13 cellular contexts compared by ENCODE assay signal in the genomic region with DNA sequence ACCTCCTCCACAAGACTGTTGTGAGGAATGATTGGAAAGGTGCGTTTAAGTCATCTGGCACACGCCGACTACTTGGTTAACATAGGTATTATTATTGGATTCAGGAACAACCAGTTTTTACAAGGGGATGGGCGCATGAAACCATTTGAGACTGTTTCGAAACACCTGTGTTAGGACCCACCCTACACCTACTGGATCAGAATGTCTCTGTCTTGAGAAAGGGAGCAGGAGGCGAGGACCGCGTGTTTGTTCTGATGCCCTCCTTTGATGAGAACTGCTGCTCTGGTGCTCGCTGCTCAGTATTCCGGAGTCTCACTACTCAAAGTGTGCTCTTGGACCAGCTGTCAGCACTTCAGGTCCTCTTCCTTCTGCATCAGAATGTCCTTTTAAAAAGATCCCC. TPM values are rescaled to one million over a fixed set of nuclear protein-coding genes. Genes with fewer than 3 reads are reported as not detected.
A peak's percentile ranks its signal among the peaks of the same experiment; 100 is the strongest.
DNase-seq lines count a peak whose midpoint lies in the region; ATAC-seq and TF ChIP-seq lines count a peak whose summit lies in the region.
"Had no signal": no experiment of that assay in that cellular context is flagged by ENCODE, and none has a peak within 500 bp of the region (broad histone marks: within the 10 kb centered on the region; RNA-seq: fewer than 3 reads in every experiment).

No MANE protein-coding gene starts in this region.

- H3K27me3 ChIP-seq in left ventricle myocardium inferior (ENCODE audit: low read depth) (no peaks in the 10 kb centered on the region), parathyroid adenoma (ENCODE audit: control insufficient read depth, insufficient read depth, low read length) (no peaks in the 10 kb centered on the region), tibial artery (no peaks in the 10 kb centered on the region)
- H3K27me3 ChIP-seq: BE2C had no signal

- H3K27me3 Mint-ChIP-seq in T-cell: no peaks in the 10 kb centered on the region
- H3K27me3 Mint-ChIP-seq: naive thymus-derived CD4-positive, alpha-beta T cell had no signal

- POLR2A ChIA-PET in T-cell (lab: Charles Lee): no interaction called here

- TF ChIP-seq CTCF in left ventricle myocardium inferior (IDR thresholded peaks at IDR 0.05; ENCODE audit: borderline replicate concordance): no peak
- no peak for TF ChIP-seq CTCF in parathyroid adenoma (IDR thresholded peaks at IDR 0.05)
- TF ChIP-seq CTCF in tibial artery (IDR thresholded peaks at IDR 0.05): no peak

- WGBS in adipose tissue, 3 donors: 68 to 79% (median 71%) methylated on average over 10 of the region's 10 CpGs

- H3K9me3 Mint-ChIP-seq in T-cell: no peaks in the 10 kb centered on the region
- H3K9me3 Mint-ChIP-seq: naive thymus-derived CD4-positive, alpha-beta T cell had no signal

- H3K9me3 ChIP-seq in left ventricle myocardium inferior (replicated peaks): no peaks in the 10 kb centered on the region
- no peaks in the 10 kb centered on the region for H3K9me3 ChIP-seq in parathyroid adenoma (ENCODE audit: control insufficient read depth, low read length)
- no peaks in the 10 kb centered on the region for H3K9me3 ChIP-seq in tibial artery
- H3K9me3 ChIP-seq: BE2C had no signal

- H3K4me3 ChIP-seq in left ventricle myocardium inferior (peak overlapping the region; percentile 62), parathyroid adenoma (ENCODE audit: low read depth, low read length) (no peak overlapping the region), tibial artery (no peak overlapping the region)

- H3K4me3 Mint-ChIP-seq in T-cell: no peak overlapping the region

- CTCF ChIA-PET in T-cell (lab: Charles Lee): no interaction called here

- no peak overlapping the region for H2AFZ ChIP-seq in parathyroid adenoma

- peaks cover 100% of the 10 kb centered on the region for H3K4me1 ChIP-seq in left ventricle myocardium inferior
- H3K4me1 ChIP-seq in parathyroid adenoma: peaks cover 5% of the 10 kb centered on the region
- peaks cover 0 to 83% (median 73%) of the 10 kb centered on the region in 4 donors for H3K4me1 ChIP-seq in tibial artery
- H3K4me1 ChIP-seq: BE2C had no signal

- H3K4me1 Mint-ChIP-seq in T-cell: peaks cover 53 to 57% (median 56%) of the 10 kb centered on the region in 3 donors

- H3K79me2 ChIP-seq in parathyroid adenoma: peaks cover 2% of the 10 kb centered on the region

- peaks cover 15% of the 10 kb centered on the region for H3K36me3 Mint-ChIP-seq in T-cell

- no peak for ATAC-seq in T-cell (replicated peaks in 1 of 4)
- ATAC-seq in GM18861 (IDR thresholded peaks at IDR 0.05; ENCODE audit: unreplicated experiment): no peak
- ATAC-seq: naive thymus-derived CD4-positive, alpha-beta T cell had no signal

- H3K27ac ChIP-seq in adipose tissue (ENCODE audit: low read depth, low read length): peak overlapping the region; percentile 56
- peak overlapping the region; percentile 97 for H3K27ac ChIP-seq in left ventricle myocardium inferior (replicated peaks)
- H3K27ac ChIP-seq in parathyroid adenoma: peak overlapping the region; percentile 80
- peak overlapping the region; percentile 66 to 76 for H3K27ac ChIP-seq in tibial artery

- no peak overlapping the region for H3K27ac Mint-ChIP-seq in T-cell

- intact Hi-C loops in left ventricle myocardium inferior (cut with micrococcal nuclease) (no loop called here), tibial artery (cut with DNase I; ENCODE audit: low total_unique reads) (loop anchor here (10.0 kb wide), 1 partner anchor 107 kb away; no protein-coding TSS in a partner anchor)

- no peak overlapping the region for H3K4me2 ChIP-seq in parathyroid adenoma (ENCODE audit: low read length)

- H3K36me3 ChIP-seq in left ventricle myocardium inferior (peaks cover 16% of the 10 kb centered on the region), parathyroid adenoma (ENCODE audit: control insufficient read depth, insufficient read depth, low read length) (no peaks in the 10 kb centered on the region), tibial artery (peaks cover 9 to 23% (median 22%) of the 10 kb centered on the region in 3 donors)
- H3K36me3 ChIP-seq: BE2C had no signal

- DNase-seq in left ventricle myocardium inferior (no peak), tibial artery (no peak), T-cell (no peak), NCI-H1417 (lab: John Stamatoyannopoulos, UW) (no peak), ecto neural progenitor cell (ENCODE audit: low spot score) (no peak)
- DNase-seq: BE2C; foreskin melanocyte; MM.1S; naive thymus-derived CD4-positive, alpha-beta T cell; T1000 had no signal

- no peak overlapping the region for H3K9ac ChIP-seq in parathyroid adenoma

RNA-seq across cellular contexts. Expression of gene H6PD, which starts 7.3 kb away (rescaled TPM):
- polyA plus RNA-seq in adipose tissue: 10 to 100 TPM; 12.5 to 28.0 (median 19.3) TPM
- total RNA-seq in left ventricle myocardium inferior: 21.9 TPM
- 10 to 100 TPM; 17.6 to 26.5 (median 23.9) TPM for total RNA-seq in T-cell

RNA-seq across cellular contexts. Expression of gene SPSB1, which starts 50.8 kb away (rescaled TPM):
- polyA plus RNA-seq in adipose tissue: 100 to 1,000 TPM in 1 of 3 donors, 10 to 100 TPM in 2; 15.8 to 153 (median 39.6) TPM
- total RNA-seq in left ventricle myocardium inferior (17.6 TPM), T-cell (1 to 10 TPM; 3.1 to 6.4 (median 5.4) TPM)
